In the genomic region with DNA sequence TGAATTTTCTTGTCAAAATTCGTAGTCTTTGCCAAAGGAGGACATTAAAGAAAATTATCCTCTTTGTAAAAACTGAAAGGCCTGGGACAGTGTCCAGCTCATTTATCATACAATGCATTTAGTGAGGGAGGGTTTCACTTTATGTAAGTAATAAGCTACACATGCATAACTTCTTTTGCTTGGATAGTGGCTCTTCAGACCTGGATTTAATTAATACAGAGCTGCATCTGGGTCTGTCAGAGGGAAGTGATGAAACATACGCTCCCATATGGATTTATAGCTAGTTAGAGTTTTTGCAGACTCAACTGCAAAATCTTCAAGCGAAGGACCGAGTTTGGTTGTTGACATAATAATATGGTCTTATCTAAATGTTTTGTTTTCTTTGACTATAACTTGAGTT, we compare ENCODE assay signal across 32 cellular contexts.
"Had no signal": no experiment of that assay in that cellular context is flagged by ENCODE, and none has a peak within 500 bp of the region (broad histone marks: within the 10 kb centered on the region; RNA-seq: fewer than 3 reads in every experiment).

No MANE protein-coding gene starts in this region.

- H3K9me3 Mint-ChIP-seq: T-helper 2 cell treated with Interferon-gamma antibody and Interleukin-4, amounts not matched to agents 5 μg/mL and 100 μg/mL, for 36 hours had no signal

- DNase-seq: activated B cell treated with CpG ODN at 0.5 μM for 24 hours; activated CD4-positive, alpha-beta T cell treated with anti-CD3 and anti-CD28 coated beads for 48 hours; activated CD4-positive, alpha-beta T cell treated with anti-CD3 and anti-CD28 coated beads, Interleukin-2, amount 50 U/mL, for 1 hour; activated CD4-positive, alpha-beta T cell treated with anti-CD3 and anti-CD28 coated beads, Interleukin-2, amount 50 U/mL, for 48 hours; activated CD8-positive, alpha-beta memory T cell treated with anti-CD3 and anti-CD28 coated beads for 24 hours; activated CD8-positive, alpha-beta T cell treated with anti-CD3 and anti-CD28 coated beads for 36 hours; activated effector memory CD4-positive, alpha-beta T cell treated with Interleukin-2 at 50 U/mL for 16 hours; activated gamma-delta T cell treated with Interleukin-2 at 50 U/mL for 16 hours; activated naive CD4-positive, alpha-beta T cell treated with anti-CD3 and anti-CD28 coated beads, Interleukin-2, amount 50 U/mL, for 16 hours; activated naive CD4-positive, alpha-beta T cell treated with Interleukin-2 at 50 U/mL for 16 hours; activated T-cell treated with anti-CD3 and anti-CD28 coated beads, Interleukin-2, amount 50 U/mL, for 4 hours; amniotic stem cell; aorta; body of pancreas; caudate nucleus; cortex of kidney; dermis blood vessel endothelial cell; effector CD8-positive, alpha-beta T cell; endodermal cell; erythroblast; gastrocnemius medialis; heart right ventricle; T-helper 1 cell; T-helper 17 cell; T1000; WERI-Rb-1 had no signal

- H3K4me1 Mint-ChIP-seq: activated T-helper 17 cell treated with anti-CD3 and anti-CD28 coated beads, Interleukin-2, amount 50 U/mL, for 72 hours; T-helper 17 cell had no signal

- H3K27me3 ChIP-seq: body of pancreas, esophagus muscularis mucosa, gastrocnemius medialis, heart right ventricle had no signal

- ATAC-seq: activated CD4-positive, CD25-positive, alpha-beta regulatory T cell treated with anti-CD3 and anti-CD28 coated beads, Interleukin-2, amount 50 U/mL, for 24 hours; activated CD8-positive, alpha-beta T cell treated with anti-CD3 and anti-CD28 coated beads for 36 hours; activated T-cell treated with anti-CD3 and anti-CD28 coated beads, Interleukin-2, amount 50 U/mL, for 4 hours; activated T-helper 17 cell treated with anti-CD3 and anti-CD28 coated beads, Interleukin-2, amount 50 U/mL, for 72 hours; body of pancreas; gastrocnemius medialis; heart right ventricle; T-helper 17 cell had no signal

- H3K36me3 Mint-ChIP-seq: activated naive CD8-positive, alpha-beta T cell had no signal

- H3K4me3 Mint-ChIP-seq: activated B cell treated with CpG ODN at 0.5 μM for 24 hours; activated CD8-positive, alpha-beta T cell treated with anti-CD3 and anti-CD28 coated beads for 36 hours; activated naive CD8-positive, alpha-beta T cell; activated T-cell treated with anti-CD3 and anti-CD28 coated beads, Interleukin-2, amount 50 U/mL, for 4 hours; activated T-helper 17 cell treated with anti-CD3 and anti-CD28 coated beads, Interleukin-2, amount 50 U/mL, for 72 hours; endodermal cell; T-helper 17 cell; T-helper 2 cell treated with Interferon-gamma antibody and Interleukin-4, amounts not matched to agents 5 μg/mL and 100 μg/mL, for 36 hours had no signal

- H3K27ac ChIP-seq: body of pancreas, esophagus muscularis mucosa, gastrocnemius medialis, heart right ventricle, WERI-Rb-1 had no signal

- H3K4me3 ChIP-seq: body of pancreas, esophagus muscularis mucosa, gastrocnemius medialis, heart right ventricle had no signal

- H3K9me3 ChIP-seq: body of pancreas, gastrocnemius medialis had no signal

- FAIRE-seq: colon had no signal

- H3K27ac Mint-ChIP-seq: activated B cell treated with CpG ODN at 0.5 μM for 24 hours; activated CD8-positive, alpha-beta T cell treated with anti-CD3 and anti-CD28 coated beads for 36 hours; activated naive CD8-positive, alpha-beta T cell; activated T-helper 17 cell treated with anti-CD3 and anti-CD28 coated beads, Interleukin-2, amount 50 U/mL, for 72 hours; endodermal cell; T-helper 17 cell; T-helper 2 cell treated with Interferon-gamma antibody and Interleukin-4, amounts not matched to agents 5 μg/mL and 100 μg/mL, for 36 hours had no signal
